1 cellular context compared by ENCODE assay signal in genomic region chr11:108592591-108593213, GRCh38.
TF ChIP-seq lines count a peak whose summit lies in the region.

No MANE protein-coding gene starts in this region.

TF ChIP-seq in HepG2, 621 proteins besides CTCF, POLR2A, EP300 and RAD21 (continued from another document and continues in another):
- TF ChIP-seq PRDM15 (CRISPR knock-in tag; IDR thresholded peaks at IDR 0.05) (no peak), CEBPG (CRISPR knock-in tag; IDR thresholded peaks at IDR 0.05) (no peak), POGZ (CRISPR knock-in tag; IDR thresholded peaks at IDR 0.05) (no peak), CREB1 (IDR thresholded peaks at IDR 0.05) (no peak), CREB1 (CRISPR knock-in tag; IDR thresholded peaks at IDR 0.05) (no peak), ZSCAN9 (CRISPR knock-in tag; IDR thresholded peaks at IDR 0.05; ENCODE audit: borderline replicate concordance) (no peak), RORA (CRISPR knock-in tag; IDR thresholded peaks at IDR 0.05) (no peak), ZFP1 (CRISPR knock-in tag; IDR thresholded peaks at IDR 0.05) (no peak), ZSCAN29 (CRISPR knock-in tag; conservative IDR thresholded peaks at IDR 0.05) (no peak), KDM5B (CRISPR knock-in tag; IDR thresholded peaks at IDR 0.05; ENCODE audit: borderline replicate concordance) (0 out of 2 replicates have a peak, but pooled peaks have one; percentile 26), GABPB1 (CRISPR knock-in tag; IDR thresholded peaks at IDR 0.05) (peak; percentile 35; the same call in 1 of the 2 replicates), KLF15 (CRISPR knock-in tag; IDR thresholded peaks at IDR 0.05; ENCODE audit: borderline replicate concordance) (no peak), REL (CRISPR knock-in tag; conservative IDR thresholded peaks at IDR 0.05) (no peak), ZFP91 (CRISPR knock-in tag; IDR thresholded peaks at IDR 0.05; ENCODE audit: borderline replicate concordance) (0 out of 2 replicates have a peak, but pooled peaks have one; percentile 38), RELA (CRISPR knock-in tag; IDR thresholded peaks at IDR 0.05) (no peak), TRIM22 (IDR thresholded peaks at IDR 0.05) (no peak), ZNF530 (CRISPR knock-in tag; IDR thresholded peaks at IDR 0.05; ENCODE audit: low read depth) (no peak), MLXIP (CRISPR knock-in tag; IDR thresholded peaks at IDR 0.05; ENCODE audit: borderline replicate concordance) (no peak), JARID2 (CRISPR knock-in tag; IDR thresholded peaks at IDR 0.05; ENCODE audit: insufficient replicate concordance) (no peak), GLI4 (CRISPR knock-in tag; IDR thresholded peaks at IDR 0.05; ENCODE audit: borderline replicate concordance) (no peak), ZNF614 (CRISPR knock-in tag; IDR thresholded peaks at IDR 0.05; ENCODE audit: borderline replicate concordance) (no peak), THAP8 (CRISPR knock-in tag; IDR thresholded peaks at IDR 0.05; ENCODE audit: borderline replicate concordance) (no peak), ZBTB10 (CRISPR knock-in tag; IDR thresholded peaks at IDR 0.05; ENCODE audit: borderline replicate concordance) (no peak), MAX (IDR thresholded peaks at IDR 0.05) (peak; percentile 74), IRF1 (CRISPR knock-in tag; IDR thresholded peaks at IDR 0.05; ENCODE audit: low read depth) (no peak), ZNF687 (CRISPR knock-in tag; IDR thresholded peaks at IDR 0.05) (peak; percentile 73), JUNB (CRISPR knock-in tag; IDR thresholded peaks at IDR 0.05; ENCODE audit: borderline replicate concordance) (no peak), ZNF225 (CRISPR knock-in tag; IDR thresholded peaks at IDR 0.05) (0 out of 2 replicates have a peak, but pooled peaks have one; percentile 6), ZNF558 (CRISPR knock-in tag; IDR thresholded peaks at IDR 0.05; ENCODE audit: borderline replicate concordance) (no peak), ZNF777 (CRISPR knock-in tag; IDR thresholded peaks at IDR 0.05) (no peak), ARID5B (CRISPR knock-in tag; IDR thresholded peaks at IDR 0.05) (no peak), KDM4B (CRISPR knock-in tag; IDR thresholded peaks at IDR 0.05) (no peak), ZFP62 (CRISPR knock-in tag; IDR thresholded peaks at IDR 0.05) (no peak), HMG20A (CRISPR knock-in tag; IDR thresholded peaks at IDR 0.05; ENCODE audit: borderline replicate concordance) (no peak), PITX1 (CRISPR knock-in tag; IDR thresholded peaks at IDR 0.05) (no peak), NCOR1 (IDR thresholded peaks at IDR 0.05; ENCODE audit: borderline replicate concordance, low read length) (no peak), ZNF253 (CRISPR knock-in tag; IDR thresholded peaks at IDR 0.05; ENCODE audit: borderline replicate concordance) (no peak)
